1 cellular context compared by ENCODE assay signal in genomic region chr1:76289692-76290091, GRCh38.
TF ChIP-seq lines count a peak whose summit lies in the region.

No MANE protein-coding gene starts in this region.

TF ChIP-seq in HEK293, 187 proteins besides CTCF, POLR2A, EP300 and RAD21:
- TF ChIP-seq ZNF449 (tag by site-specific recombination; IDR thresholded peaks at IDR 0.05) (0 out of 2 replicates have a peak, but pooled peaks have one; percentile 34), BCL6B (tag by site-specific recombination; IDR thresholded peaks at IDR 0.05) (no peak), ZNF148 (tag by site-specific recombination; IDR thresholded peaks at IDR 0.05; ENCODE audit: borderline replicate concordance) (no peak), ZNF549 (tag by site-specific recombination; IDR thresholded peaks at IDR 0.05) (no peak), ZNF518A (tag by site-specific recombination; conservative IDR thresholded peaks at IDR 0.05; ENCODE audit: low read depth) (no peak), SCRT2 (tag by site-specific recombination; IDR thresholded peaks at IDR 0.05) (peak; percentile 40; the same call in 1 of the 2 replicates), ZNF18 (tag by site-specific recombination; IDR thresholded peaks at IDR 0.05) (peak; percentile 95), SP7 (tag by site-specific recombination; IDR thresholded peaks at IDR 0.05) (no peak), ZNF692 (tag by site-specific recombination; IDR thresholded peaks at IDR 0.05) (no peak), TCF7L2 (IDR thresholded peaks at IDR 0.05; ENCODE audit: borderline replicate concordance, low read depth, low read length) (no peak)
